1 cellular context compared by ENCODE assay signal in the genomic region with DNA sequence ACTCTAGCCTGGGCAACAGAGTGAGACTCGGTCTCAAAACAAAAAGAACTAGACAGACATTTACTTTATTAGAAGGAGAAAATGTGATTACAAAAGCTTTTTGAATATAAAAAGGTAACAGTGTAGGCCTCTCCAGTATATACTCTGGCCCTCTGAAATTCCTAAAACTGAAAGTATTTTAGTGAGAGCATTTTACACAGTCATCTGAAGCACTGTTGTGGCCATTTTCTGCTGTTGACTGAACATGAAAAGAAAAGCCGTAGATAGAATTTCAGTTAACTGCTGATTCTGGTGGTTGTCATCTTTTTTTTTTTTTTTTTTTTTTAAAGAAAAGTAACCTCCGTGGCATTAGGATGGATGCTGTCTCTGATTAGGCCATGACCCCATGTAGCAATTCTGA.
TF ChIP-seq lines count a peak whose summit lies in the region.

No MANE protein-coding gene starts in this region.

TF ChIP-seq in IMR-90, 13 proteins besides CTCF, POLR2A, EP300 and RAD21:
- TF ChIP-seq CEBPB (IDR thresholded peaks at IDR 0.05; ENCODE audit: low read depth, low read length) = no peak
- no peak for TF ChIP-seq MAFK (IDR thresholded peaks at IDR 0.05; ENCODE audit: low read depth, low read length)
